11 cellular contexts compared by ENCODE assay signal in genomic region chr2:74415762-74416395, GRCh38. TPM values are rescaled to one million over a fixed set of nuclear protein-coding genes. Genes with fewer than 3 reads are reported as not detected.
A peak's percentile ranks its signal among the peaks of the same experiment; 100 is the strongest.
DNase-seq lines count a peak whose midpoint lies in the region; ATAC-seq and TF ChIP-seq lines count a peak whose summit lies in the region.
"Had no signal": no experiment of that assay in that cellular context is flagged by ENCODE, and none has a peak within 500 bp of the region (broad histone marks: within the 10 kb centered on the region; RNA-seq: fewer than 3 reads in every experiment).

No MANE protein-coding gene starts in this region.

- intact Hi-C loops in sciatic nerve (cut with DNase I): no loop called here

- no peaks in the 10 kb centered on the region for H3K9me3 ChIP-seq in HAP-1

- H3K36me3 Mint-ChIP-seq in T-helper 1 cell treated with Interleukin-12 subunit alpha and Interleukin-12 subunit beta and Interleukin-4 antibody, amounts not matched to agents 30 μg/mL and 1 μg/mL, for 36 hours (ENCODE audit: low read depth): no peaks in the 10 kb centered on the region

- peak overlapping the region; percentile 25 for H3K4me3 Mint-ChIP-seq in T-helper 1 cell treated with Interleukin-12 subunit alpha and Interleukin-12 subunit beta and Interleukin-4 antibody, amounts not matched to agents 30 μg/mL and 1 μg/mL, for 36 hours

- H3K4me1 ChIP-seq in HAP-1: no peaks in the 10 kb centered on the region

- H3K4me3 ChIP-seq in fibroblast of mammary gland (ENCODE audit: control insufficient read depth, low read depth, low read length) (peak overlapping the region; percentile 55), HAP-1 (no peak overlapping the region)
- H3K4me3 ChIP-seq: SK-N-MC had no signal

- H3K27me3 Mint-ChIP-seq in T-helper 1 cell treated with Interleukin-12 subunit alpha and Interleukin-12 subunit beta and Interleukin-4 antibody, amounts not matched to agents 30 μg/mL and 1 μg/mL, for 36 hours (ENCODE audit: low read depth): peaks cover 4% of the 10 kb centered on the region

- no peak for TF ChIP-seq CTCF in fibroblast of mammary gland (conservative IDR thresholded peaks at IDR 0.05; ENCODE audit: control insufficient read depth, insufficient read depth, low read depth, low read length)

- no peaks in the 10 kb centered on the region for H3K27me3 ChIP-seq in HAP-1 (ENCODE audit: low read depth)

- H3K27ac Mint-ChIP-seq in T-helper 1 cell treated with Interleukin-12 subunit alpha and Interleukin-12 subunit beta and Interleukin-4 antibody, amounts not matched to agents 30 μg/mL and 1 μg/mL, for 36 hours: no peak overlapping the region

- DNase-seq in DMS53 (lab: John Stamatoyannopoulos, UW) (peak; percentile 84), fibroblast of mammary gland (ENCODE audit: low read depth) (no peak), sciatic nerve (ENCODE audit: low spot score) (no peak), HAP-1 (ENCODE audit: low spot score in 2 of 2) (no peak), RKO (ENCODE audit: low spot score) (no peak), GDM1 (lab: John Stamatoyannopoulos, UW) (no peak)
- DNase-seq: Karpas-422, kidney glomerular epithelial cell had no signal

- H3K36me3 ChIP-seq in HAP-1 (replicated peaks): no peaks in the 10 kb centered on the region

- H3K4me1 Mint-ChIP-seq in T-helper 1 cell treated with Interleukin-12 subunit alpha and Interleukin-12 subunit beta and Interleukin-4 antibody, amounts not matched to agents 30 μg/mL and 1 μg/mL, for 36 hours (ENCODE audit: low read depth): peaks cover 20% of the 10 kb centered on the region

- no peaks in the 10 kb centered on the region for H3K9me3 Mint-ChIP-seq in T-helper 1 cell treated with Interleukin-12 subunit alpha and Interleukin-12 subunit beta and Interleukin-4 antibody, amounts not matched to agents 30 μg/mL and 1 μg/mL, for 36 hours

- ATAC-seq in sciatic nerve: peak; percentile 28
- ATAC-seq in GM21360 (IDR thresholded peaks at IDR 0.05; ENCODE audit: unreplicated experiment): no peak

- in situ Hi-C loops in HAP-1 (cut with MboI; ENCODE audit: low sequenced_read_pairs): no loop called here

RNA-seq across cellular contexts. Expression of gene C2orf81, which starts 5.5 kb away (rescaled TPM):
- 4.4 TPM for total RNA-seq in sciatic nerve

RNA-seq across cellular contexts. Expression of gene WDR54, which starts 5.7 kb away (rescaled TPM):
- 14.0 TPM for total RNA-seq in sciatic nerve

RNA-seq across cellular contexts. Expression of gene RTKN, which starts 25.9 kb away (rescaled TPM):
- total RNA-seq in sciatic nerve: 76.0 TPM

RNA-seq across cellular contexts. Expression of gene DCTN1, which starts 35.8 kb away (rescaled TPM):
- total RNA-seq in sciatic nerve: 146 TPM

RNA-seq across cellular contexts. Expression of gene INO80B, which starts 39.0 kb away (rescaled TPM):
- 38.2 TPM for total RNA-seq in sciatic nerve
